8 cellular contexts compared by ENCODE assay signal in the genomic region with DNA sequence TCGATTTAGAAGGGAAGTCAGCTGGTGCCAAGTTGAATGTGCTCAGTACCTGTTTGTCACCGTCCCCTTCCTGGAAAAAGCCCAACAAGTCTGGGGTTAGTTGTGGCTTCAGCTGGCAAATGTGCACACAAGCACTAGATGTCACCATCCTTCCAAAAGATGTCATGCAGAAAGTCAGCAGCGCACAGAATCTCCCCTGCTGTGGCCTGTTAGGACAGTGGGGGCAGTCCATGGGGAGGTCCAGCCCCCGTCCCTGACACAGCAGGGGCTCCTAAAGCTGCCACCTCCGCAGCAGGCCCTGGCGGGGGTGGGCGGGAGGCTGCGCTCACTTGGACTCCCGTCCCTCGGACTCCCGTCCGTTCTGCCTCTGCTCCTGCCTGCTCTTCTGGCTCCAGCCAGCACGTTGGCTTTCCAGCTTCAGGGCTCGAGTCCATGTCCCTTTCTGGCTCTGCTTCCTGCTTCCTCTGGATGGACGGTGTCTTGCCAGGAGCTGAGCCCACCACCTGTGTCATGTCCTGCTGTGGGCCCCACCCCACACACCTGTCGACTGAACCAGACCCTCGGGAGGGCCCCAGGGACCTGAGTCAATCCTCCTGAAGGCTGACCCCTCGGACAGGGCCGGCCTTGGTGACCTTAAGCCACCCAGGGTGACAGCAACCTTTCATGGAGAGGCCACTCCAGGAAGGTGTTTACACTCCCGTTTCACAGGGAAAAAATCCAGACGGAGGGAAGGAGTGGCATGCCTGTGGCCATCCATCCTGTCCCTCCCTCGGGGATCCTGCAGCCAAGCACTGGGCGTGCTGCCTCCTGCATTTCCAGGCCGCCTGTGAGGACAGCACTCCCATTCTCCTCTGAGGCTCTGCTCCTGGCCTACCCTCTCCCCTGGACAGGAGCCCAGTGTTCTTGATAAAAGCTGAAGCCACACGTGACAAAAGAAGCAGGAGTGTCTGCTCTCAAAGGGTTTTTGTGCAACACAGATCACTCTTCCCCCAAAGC. TPM values are rescaled to one million over a fixed set of nuclear protein-coding genes. Genes with fewer than 3 reads are reported as not detected.
A peak's percentile ranks its signal among the peaks of the same experiment; 100 is the strongest.
DNase-seq lines count a peak whose midpoint lies in the region; FAIRE-seq and TF ChIP-seq lines count a peak whose summit lies in the region.

No MANE protein-coding gene starts in this region.

- H3K4me3 ChIP-seq in BLaER1 treated with 17β-estradiol and CSF1 and Interleukin-3, amounts not matched to agents 10 nM and 100 nM, result no peak overlapping the region
- H3K4me3 ChIP-seq in astrocyte (ENCODE audit: insufficient read depth, low read depth, low read length) (no peak overlapping the region), iPS-15b (ENCODE audit: low read depth, low read length) (peak overlapping the region; percentile 15), skeletal muscle tissue (ENCODE audit: low read length in 3 of 3) (peak overlapping the region; percentile 35 to 64 (median 60))

- peaks cover 0 to 49% (median 5%) of the 10 kb centered on the region in 11 experiments; a peak in 8 of 22 replicates for H4K20me1 ChIP-seq in BLaER1 treated with 17β-estradiol and CSF1 and Interleukin-3, amounts not matched to agents 10 nM and 100 nM
- H4K20me1 ChIP-seq in H9 (ENCODE audit: control insufficient read depth, insufficient read depth, insufficient read length) (no peaks in the 10 kb centered on the region), astrocyte (ENCODE audit: insufficient read depth, low read length) (no peaks in the 10 kb centered on the region)

- H3K9me3 Mint-ChIP-seq in H9 (no peaks in the 10 kb centered on the region), astrocyte (ENCODE audit: unreplicated experiment) (peaks cover 3% of the 10 kb centered on the region)

- H3K4ac ChIP-seq in H9 (ENCODE audit: low read depth, low read length), result no peak overlapping the region

- H3K27ac Mint-ChIP-seq in H9, result peak overlapping the region; percentile 49 to 86 (median 62); a peak in 5 of 7 replicates
- no peak overlapping the region for H3K27ac Mint-ChIP-seq in astrocyte (ENCODE audit: unreplicated experiment)

- H4K91ac ChIP-seq in H9 (ENCODE audit: insufficient read length, low read depth, low read length), result no peak overlapping the region

- peaks cover 33 to 46% of the 10 kb centered on the region in 2 experiments for H3K4me1 Mint-ChIP-seq in H9
- H3K4me1 Mint-ChIP-seq in astrocyte (ENCODE audit: low read depth, unreplicated experiment), result no peaks in the 10 kb centered on the region

- H3K4me3 Mint-ChIP-seq in H9 (peak overlapping the region in 1 of 2 experiments; percentile 50; a peak in 1 of 5 replicates), astrocyte (ENCODE audit: unreplicated experiment) (no peak overlapping the region)

- peak overlapping the region in 2 of 11 experiments; percentile 7 to 14; a peak in 3 of 22 replicates for H3K27ac ChIP-seq in BLaER1 treated with 17β-estradiol and CSF1 and Interleukin-3, amounts not matched to agents 10 nM and 100 nM
- H3K27ac ChIP-seq in H9 (ENCODE audit: insufficient read length, low read depth, low read length), result no peak overlapping the region
- H3K27ac ChIP-seq in astrocyte (ENCODE audit: low read depth, low read length), result no peak overlapping the region
- H3K27ac ChIP-seq in skeletal muscle tissue (ENCODE audit: low read depth, low read length), result peak overlapping the region; percentile 60

- no peak overlapping the region for H2BK120ac ChIP-seq in H9 (ENCODE audit: low read depth, low read length, poor library complexity, severe bottlenecking)

- H3K36me3 Mint-ChIP-seq in H9 (ENCODE audit: insufficient read depth in 1 of 3, low read depth in 3 of 3) (peaks cover 0 to 24% (median 1%) of the 10 kb centered on the region in 3 experiments; a peak in 4 of 7 replicates), astrocyte (ENCODE audit: low read depth, unreplicated experiment) (no peaks in the 10 kb centered on the region)

- peak overlapping the region in 4 of 11 experiments; percentile 1 to 17 (median 8); a peak in 1 of 22 replicates for H3K9ac ChIP-seq in BLaER1 treated with 17β-estradiol and CSF1 and Interleukin-3, amounts not matched to agents 10 nM and 100 nM
- H3K9ac ChIP-seq in H9 (ENCODE audit: extremely low read depth, insufficient read length, low read length) (no peak overlapping the region), astrocyte (ENCODE audit: low read length) (peak overlapping the region; percentile 17), iPS-15b (ENCODE audit: low read depth, low read length) (no peak overlapping the region), skeletal muscle tissue (ENCODE audit: low read depth in 1 of 3, low read length in 3 of 3) (peak overlapping the region; percentile 64 to 73 (median 65))

- no peaks in the 10 kb centered on the region for H3K27me3 ChIP-seq in BLaER1 treated with 17β-estradiol and CSF1 and Interleukin-3, amounts not matched to agents 10 nM and 100 nM
- H3K27me3 ChIP-seq in H9 (ENCODE audit: insufficient read depth, low read length) (no peaks in the 10 kb centered on the region), astrocyte (ENCODE audit: insufficient read depth, low read length) (peaks cover 6% of the 10 kb centered on the region), iPS-15b (ENCODE audit: control insufficient read depth, insufficient read depth, low read length) (no peaks in the 10 kb centered on the region), skeletal muscle tissue (ENCODE audit: control insufficient read depth in 3 of 3, insufficient read depth in 3 of 3, low read length in 3 of 3) (no peaks in the 10 kb centered on the region)

- FAIRE-seq in RCC 7860 (lab: Jason Lieb, UNC) (peak; percentile 10), astrocyte (lab: Jason Lieb, UNC) (peak; percentile 20)

- H3K79me1 ChIP-seq in H9 (ENCODE audit: insufficient read depth, low read depth, low read length, poor library complexity, severe bottlenecking), result no peaks in the 10 kb centered on the region

- no peaks in the 10 kb centered on the region for H3K9me3 ChIP-seq in BLaER1 treated with 17β-estradiol and CSF1 and Interleukin-3, amounts not matched to agents 10 nM and 100 nM (replicated peaks in 1 of 11)
- H3K9me3 ChIP-seq in H9 (ENCODE audit: control insufficient read depth, low read depth, low read length), result no peaks in the 10 kb centered on the region
- H3K9me3 ChIP-seq in astrocyte (ENCODE audit: insufficient read depth, low read depth, low read length), result no peaks in the 10 kb centered on the region
- no peaks in the 10 kb centered on the region for H3K9me3 ChIP-seq in iPS-15b (ENCODE audit: control insufficient read depth, insufficient read depth, low read length)
- no peaks in the 10 kb centered on the region for H3K9me3 ChIP-seq in skeletal muscle tissue (ENCODE audit: control insufficient read depth in 3 of 3, low read length in 3 of 3)

- H2BK20ac ChIP-seq in H9 (ENCODE audit: low read depth, low read length, poor library complexity, severe bottlenecking), result no peak overlapping the region

- WGBS in H9 (ENCODE audit: extremely low coverage, insufficient read length, low lambda C conversion rate), result no CpG with 5 or more reads among the region's 25 CpGs

- H2BK15ac ChIP-seq in H9 (ENCODE audit: low read depth, low read length), result no peak overlapping the region

- no peaks in the 10 kb centered on the region for H3K23me2 ChIP-seq in H9 (ENCODE audit: insufficient read length, low read depth, low read length, poor library complexity, severe bottlenecking)

- H3K18ac ChIP-seq in H9 (ENCODE audit: insufficient read length, low read depth, low read length), result no peak overlapping the region

- H3K79me2 ChIP-seq in H9 (ENCODE audit: insufficient read depth, low read length), result peaks cover 8% of the 10 kb centered on the region; the same call in 1 of the 2 replicates
- no peaks in the 10 kb centered on the region for H3K79me2 ChIP-seq in astrocyte (ENCODE audit: insufficient read depth, low read length)

- no peak overlapping the region for H4K8ac ChIP-seq in H9 (replicated peaks; ENCODE audit: insufficient read length, low read depth, low read length)

- no peak overlapping the region for H2AK5ac ChIP-seq in H9 (ENCODE audit: insufficient read length, low read length)

- no peak overlapping the region for H3K14ac ChIP-seq in H9 (ENCODE audit: insufficient read depth, low read length)

- H2AFZ ChIP-seq in H9 (ENCODE audit: low read length) (no peak overlapping the region), astrocyte (ENCODE audit: low read depth, low read length) (peak overlapping the region; percentile 65)

- H3T11ph ChIP-seq in H9 (ENCODE audit: low read length), result no peak overlapping the region

- no peak overlapping the region for H3K23ac ChIP-seq in H9 (ENCODE audit: insufficient read length, low read depth, low read length)

- TF ChIP-seq CTCF in H9 (conservative IDR thresholded peaks at IDR 0.05) (peak; percentile 51; the same call in 2 of the 3 replicates), astrocyte (IDR thresholded peaks at IDR 0.05; ENCODE audit: insufficient read depth, low read depth, low read length) (no peak)

- H3K27me3 Mint-ChIP-seq in H9 (ENCODE audit: low read depth) (no peaks in the 10 kb centered on the region), astrocyte (ENCODE audit: low read depth, unreplicated experiment) (peaks cover 15% of the 10 kb centered on the region)

- H2BK12ac ChIP-seq in H9 (ENCODE audit: insufficient read length, low read depth, low read length), result no peak overlapping the region

- H4K5ac ChIP-seq in H9 (ENCODE audit: insufficient read length, low read depth, low read length), result no peak overlapping the region

- H3K4me2 ChIP-seq in BLaER1 treated with 17β-estradiol and CSF1 and Interleukin-3, amounts not matched to agents 10 nM and 100 nM, result peak overlapping the region in 10 of 11 experiments; percentile 2 to 45 (median 24); a peak in 15 of 22 replicates
- H3K4me2 ChIP-seq in H9 (ENCODE audit: insufficient read depth, insufficient read length, low read length), result no peak overlapping the region
- H3K4me2 ChIP-seq in astrocyte (ENCODE audit: low read length), result peak overlapping the region; percentile 76

- peaks cover 42 to 70% (median 63%) of the 10 kb centered on the region in 10 experiments for H3K4me1 ChIP-seq in BLaER1 treated with 17β-estradiol and CSF1 and Interleukin-3, amounts not matched to agents 10 nM and 100 nM
- H3K4me1 ChIP-seq in H9 (ENCODE audit: insufficient read depth, low read length), result peaks cover 5% of the 10 kb centered on the region; the same call in 1 of the 2 replicates
- peaks cover 6% of the 10 kb centered on the region for H3K4me1 ChIP-seq in astrocyte (ENCODE audit: insufficient read depth, low read length)
- peaks cover 2% of the 10 kb centered on the region for H3K4me1 ChIP-seq in iPS-15b (ENCODE audit: control insufficient read depth, insufficient read depth, low read length)
- peaks cover 10 to 14% (median 13%) of the 10 kb centered on the region in 3 donors for H3K4me1 ChIP-seq in skeletal muscle tissue (ENCODE audit: control insufficient read depth in 3 of 3, insufficient read depth in 3 of 3, low read length in 3 of 3)

- DNase-seq in H9 (no peak), RCC 7860 (ENCODE audit: low spot score) (peak; percentile 76), astrocyte (ENCODE audit: low read depth) (peak; percentile 42), iPS-NIHi11 (ENCODE audit: low spot score) (no peak)
- no peak for DNase-seq in activated effector memory CD4-positive, alpha-beta T cell treated with Interleukin-2 at 50 U/mL for 16 hours

- peaks cover 2 to 64% (median 32%) of the 10 kb centered on the region in 11 experiments; a peak in 19 of 22 replicates for H3K36me3 ChIP-seq in BLaER1 treated with 17β-estradiol and CSF1 and Interleukin-3, amounts not matched to agents 10 nM and 100 nM
- H3K36me3 ChIP-seq in astrocyte (ENCODE audit: insufficient read depth, low read length) (no peaks in the 10 kb centered on the region), iPS-15b (ENCODE audit: control insufficient read depth, insufficient read depth, low read length) (no peaks in the 10 kb centered on the region), skeletal muscle tissue (ENCODE audit: control insufficient read depth in 3 of 3, insufficient read depth in 3 of 3, low read length in 3 of 3) (no peaks in the 10 kb centered on the region)

- no peak overlapping the region for H3K56ac ChIP-seq in H9 (ENCODE audit: insufficient read length, low read depth, low read length)

- no peak overlapping the region for H2BK5ac ChIP-seq in H9 (ENCODE audit: insufficient read length, low read length)

RNA-seq across cellular contexts. Expression of a gene that starts 8.5 kb away (rescaled TPM):
- total RNA-seq in H9 (2021), result 25.9 and 31.9 TPM in 2 replicates
- total RNA-seq in astrocyte, result 0.34 and 1.4 TPM in 2 replicates
- 1.0 TPM for total RNA-seq in skeletal muscle tissue

RNA-seq across cellular contexts. Expression of a gene that starts 15.7 kb away (rescaled TPM):
- total RNA-seq in H9 (2021), result not detected in 2 replicates
- total RNA-seq in astrocyte, result not detected in 2 replicates
- total RNA-seq in skeletal muscle tissue, result not detected

RNA-seq across cellular contexts. Expression of a gene that starts 45.3 kb away (rescaled TPM):
- total RNA-seq in H9 (2021) (37.1 and 38.5 TPM in 2 replicates), astrocyte (83.3 and 84.1 TPM in 2 replicates), skeletal muscle tissue (65.8 TPM)

Comparison
In these comparisons a context has a peak if more than half of its experiments do, and no peak if none do; other contexts are left out.
1. H3K4me3 ChIP-seq: peak in iPS-15b (single experiment) and skeletal muscle tissue (3 of 3); none in BLaER1 treated with 17β-estradiol and CSF1 and Interleukin-3, amounts not matched to agents 10 nM and 100 nM (0 of 10) and astrocyte (single experiment).
2. H3K9ac ChIP-seq: peak in astrocyte (single experiment) and skeletal muscle tissue (3 of 3); none in H9 (single experiment) and iPS-15b (single experiment).
3. DNase-seq: peak in RCC 7860 (single experiment) and astrocyte (single experiment); none in H9 (single experiment), iPS-NIHi11 (single experiment) and activated effector memory CD4-positive, alpha-beta T cell treated with Interleukin-2 at 50 U/mL for 16 hours (single experiment).
4. RNA of a gene that starts 8.5 kb away (total RNA-seq): 25.9 to 31.9 TPM in H9; 0.34 to 1.4 TPM in astrocyte and 1.0 TPM in skeletal muscle tissue (single experiment); every median in the first group is over 10 times any median in the second.